8 cellular contexts compared by ENCODE assay signal in genomic region chr11:536841-537621, GRCh38. TPM values are rescaled to one million over a fixed set of nuclear protein-coding genes. Genes with fewer than 3 reads are reported as not detected.
DNase-seq lines count a peak whose midpoint lies in the region; ATAC-seq and TF ChIP-seq lines count a peak whose summit lies in the region.

Gene LRRC56 (plus strand): TSS chr11:537527. CDS start chr11:540685, 3,158 bp downstream.

- no peak within 1 kb of the TSS for H3K4ac ChIP-seq in mesendoderm (ENCODE audit: low read depth, low read length)

- H3K18ac ChIP-seq in mesendoderm (ENCODE audit: low read length), result peak within 1 kb of the TSS; percentile 11

- H3K27me3 ChIP-seq in ectodermal cell (ENCODE audit: control insufficient read depth, insufficient read depth, low read length, poor library complexity, severe bottlenecking), result peaks cover 30% of the 10 kb centered on the region
- H3K27me3 ChIP-seq in mesendoderm (ENCODE audit: insufficient read depth, low read length, poor library complexity), result no peaks in the 10 kb centered on the region

- intact Hi-C loops in activated CD4-positive, alpha-beta memory T cell treated with anti-CD3 and anti-CD28 coated beads for 36 hours (cut with micrococcal nuclease), result loop anchor here (1.0 to 5.0 kb wide), 6 partner anchors 24 to 185 kb away; partner anchors contain the start of genes DEAF1, LMNTD2, PHRF1 and RASSF7

- H3K36me3 Mint-ChIP-seq in activated CD4-positive, alpha-beta memory T cell treated with anti-CD3 and anti-CD28 coated beads for 36 hours, result peaks cover 4% of the 10 kb centered on the region

- peak within 1 kb of the TSS; percentile 78 for H3K27ac Mint-ChIP-seq in activated CD4-positive, alpha-beta memory T cell treated with anti-CD3 and anti-CD28 coated beads for 36 hours

- H2BK15ac ChIP-seq in mesendoderm (replicated peaks; ENCODE audit: low read depth), result no peak within 1 kb of the TSS

- H3K4me3 ChIP-seq in ectodermal cell (ENCODE audit: insufficient read depth, low read depth, low read length), result peak within 1 kb of the TSS; percentile 24
- no peak within 1 kb of the TSS for H3K4me3 ChIP-seq in mesendoderm (ENCODE audit: low read length)

- no peaks in the 10 kb centered on the region for H3K9me3 Mint-ChIP-seq in activated CD4-positive, alpha-beta memory T cell treated with anti-CD3 and anti-CD28 coated beads for 36 hours

- peak; percentile 45 for ATAC-seq in GM18867 (IDR thresholded peaks at IDR 0.05; ENCODE audit: unreplicated experiment)
- ATAC-seq in HG03108 (IDR thresholded peaks at IDR 0.05; ENCODE audit: unreplicated experiment), result peak; percentile 35

- no peak within 1 kb of the TSS for H2BK5ac ChIP-seq in mesendoderm (ENCODE audit: low read length)

- TF ChIP-seq CTCF in 22Rv1 (IDR thresholded peaks at IDR 0.05), result no peak

- no peaks in the 10 kb centered on the region for H3K27me3 Mint-ChIP-seq in activated CD4-positive, alpha-beta memory T cell treated with anti-CD3 and anti-CD28 coated beads for 36 hours

- peak within 1 kb of the TSS; percentile 85 for H3K4me3 Mint-ChIP-seq in activated CD4-positive, alpha-beta memory T cell treated with anti-CD3 and anti-CD28 coated beads for 36 hours

- H3K56ac ChIP-seq in mesendoderm (ENCODE audit: low read length), result peak within 1 kb of the TSS; percentile 88

- H4K8ac ChIP-seq in mesendoderm (ENCODE audit: low read depth, low read length), result no peak within 1 kb of the TSS

- H3K4me1 Mint-ChIP-seq in activated CD4-positive, alpha-beta memory T cell treated with anti-CD3 and anti-CD28 coated beads for 36 hours (ENCODE audit: low read depth), result peaks cover 9% of the 10 kb centered on the region

- CTCF ChIA-PET in activated CD4-positive, alpha-beta memory T cell treated with anti-CD3 and anti-CD28 coated beads for 36 hours (lab: Charles Lee), result interaction anchor here (3.3 kb wide), 1 partner anchor 18 kb away, joined by 30 read pairs; no protein-coding TSS in a partner anchor

- no peaks in the 10 kb centered on the region for H3K9me3 ChIP-seq in ectodermal cell (ENCODE audit: control insufficient read depth, low read length)

- peaks cover 23% of the 10 kb centered on the region for H3K4me1 ChIP-seq in ectodermal cell (ENCODE audit: control insufficient read depth, insufficient read depth, low read length)
- peaks cover 4% of the 10 kb centered on the region for H3K4me1 ChIP-seq in mesendoderm (ENCODE audit: control insufficient read depth, low read depth, low read length)

- DNase-seq in NCI-H510A treated with DMSO at 0.1 percent for 48 hours (lab: John Stamatoyannopoulos, UW), result peak; percentile 52
- DNase-seq in activated CD4-positive, alpha-beta memory T cell treated with anti-CD3 and anti-CD28 coated beads for 36 hours, result peak; percentile 93
- DNase-seq in mesendoderm, result peak; percentile 92
- DNase-seq in stimulated activated CD8-positive, alpha-beta memory T cell treated with anti-CD3 and anti-CD28 coated beads, Interleukin-15, amount 100 ng/mL, for 48 hours (ENCODE audit: low read depth in 2 of 2), result peak; percentile 87 to 90

- H3K79me2 ChIP-seq in mesendoderm (ENCODE audit: control insufficient read depth, insufficient read depth, low read length), result peaks cover 7% of the 10 kb centered on the region

- H3K4me2 ChIP-seq in mesendoderm (ENCODE audit: low read length), result peak within 1 kb of the TSS; percentile 74

- peaks cover 12% of the 10 kb centered on the region for H3K79me1 ChIP-seq in mesendoderm (ENCODE audit: low read length)

- POLR2A ChIA-PET in activated CD4-positive, alpha-beta memory T cell treated with anti-CD3 and anti-CD28 coated beads for 36 hours (lab: Charles Lee), result interaction anchor here (1.0 to 1.7 kb wide), 3 partner anchors 18 to 221 kb away, joined by 3 to 6 read pairs (median 4); partner anchors contain the start of gene PHRF1

- no peak within 1 kb of the TSS for H2AK5ac ChIP-seq in mesendoderm (ENCODE audit: low read length)

- H3K36me3 ChIP-seq in ectodermal cell (ENCODE audit: control insufficient read depth, insufficient read depth, low read length) (peaks cover 16% of the 10 kb centered on the region), mesendoderm (ENCODE audit: control insufficient read depth, insufficient read depth, low read length) (no peaks in the 10 kb centered on the region)

- peak within 1 kb of the TSS; percentile 91 for H3K23ac ChIP-seq in mesendoderm (ENCODE audit: low read length)

- H3K27ac ChIP-seq in 22Rv1, result peak within 1 kb of the TSS; percentile 99
- no peak within 1 kb of the TSS for H3K27ac ChIP-seq in ectodermal cell (ENCODE audit: insufficient read depth, low read depth, low read length, poor library complexity, severe bottlenecking)
- H3K27ac ChIP-seq in mesendoderm (ENCODE audit: low read depth, low read length), result no peak within 1 kb of the TSS

- H2BK120ac ChIP-seq in mesendoderm (ENCODE audit: low read depth, low read length), result no peak within 1 kb of the TSS

- no peak within 1 kb of the TSS for H4K5ac ChIP-seq in mesendoderm (ENCODE audit: low read length)

- 6 to 7% methylated on average over 93 of the region's 93 CpGs for WGBS in ectodermal cell, 2 experiments
- no CpG with 5 or more reads among the region's 93 CpGs for WGBS in mesendoderm (ENCODE audit: extremely low coverage, insufficient coverage, low lambda C conversion rate)

- peak within 1 kb of the TSS; percentile 61 for H3K9ac ChIP-seq in mesendoderm (ENCODE audit: low read length)

RNA-seq across cellular contexts. Expression of gene LRRC56, which starts in this region (rescaled TPM):
- total RNA-seq in activated CD4-positive, alpha-beta memory T cell treated with anti-CD3 and anti-CD28 coated beads for 36 hours, result 1 to 10 TPM; 1.3 to 1.6 TPM
- polyA plus RNA-seq in ectodermal cell (2013, experiment 1 of 4), result 1.7 TPM
- polyA plus RNA-seq in ectodermal cell (2013, experiment 2 of 4), result 1.8 TPM
- polyA plus RNA-seq in ectodermal cell (2013, experiment 3 of 4), result 1.6 TPM
- polyA plus RNA-seq in ectodermal cell (2013, experiment 4 of 4), result 1.8 TPM
- 0.37 TPM for polyA plus RNA-seq in mesendoderm (2013, experiment 1 of 2)
- 0.35 TPM for polyA plus RNA-seq in mesendoderm (2013, experiment 2 of 2)
